8 cellular contexts compared by ENCODE assay signal in the genomic region with DNA sequence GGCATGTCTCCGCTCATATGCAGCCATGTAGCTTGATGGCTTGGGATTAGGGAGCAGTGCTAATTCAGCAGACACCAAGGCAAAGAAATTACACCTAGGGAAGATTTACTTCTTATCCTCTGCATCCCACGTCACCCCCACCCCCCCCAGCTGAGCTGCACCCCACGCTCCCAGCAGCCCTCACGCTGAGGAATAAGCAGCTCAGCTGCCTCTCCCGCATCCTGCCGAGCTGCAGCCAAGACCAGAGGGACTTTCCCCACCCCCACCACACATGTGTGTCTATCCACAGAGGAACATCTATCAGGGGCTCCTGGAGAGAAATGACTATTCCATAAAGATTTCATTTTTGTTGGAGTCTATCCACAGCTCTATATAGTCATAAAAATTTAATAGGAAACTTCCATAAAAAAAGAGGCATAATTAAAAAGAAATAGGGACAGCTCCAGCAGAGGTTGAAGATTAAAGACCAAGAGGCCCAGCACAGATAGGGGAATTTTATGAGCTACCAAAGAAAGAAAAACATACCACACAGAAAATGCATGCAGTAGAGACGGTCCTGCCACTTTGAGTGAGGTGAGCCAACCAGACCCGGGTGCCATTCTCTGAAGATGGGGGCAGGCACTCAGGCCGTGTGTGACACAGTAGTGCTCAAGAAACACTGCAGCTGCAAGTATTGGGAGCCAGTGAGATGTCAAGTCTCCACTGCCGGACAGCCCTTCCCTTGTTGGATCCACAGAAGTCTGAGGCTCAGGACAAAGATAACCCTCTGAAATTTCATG.
DNase-seq lines count a peak whose midpoint lies in the region; ATAC-seq and TF ChIP-seq lines count a peak whose summit lies in the region.
"Not testable (repeated sequence)": the region's sequence is repeated elsewhere in the genome, so short reads cannot be mapped to it uniquely, and the experiment has no call there.

No MANE protein-coding gene starts in this region.

- not testable (repeated sequence) for H3K36me3 ChIP-seq in naive thymus-derived CD4-positive, alpha-beta T cell (ENCODE audit: control insufficient read depth in 2 of 3, insufficient read depth in 3 of 3, low read length in 3 of 3); uterus

- not testable (repeated sequence) for H3K27ac Mint-ChIP-seq in activated B cell treated with CpG ODN at 0.5 μM for 24 hours; activated T-cell treated with anti-CD3 and anti-CD28 coated beads, Interleukin-2, amount 50 U/mL, for 24 hours
- H3K27ac Mint-ChIP-seq in naive thymus-derived CD4-positive, alpha-beta T cell: peak overlapping the region in 1 of 9 donors; percentile 13

- H3K36me3 Mint-ChIP-seq in activated B cell treated with CpG ODN at 0.5 μM for 24 hours (ENCODE audit: low read depth); activated T-cell treated with anti-CD3 and anti-CD28 coated beads, Interleukin-2, amount 50 U/mL, for 24 hours (ENCODE audit: low read depth): not testable (repeated sequence)
- peaks cover 0 to 11% (median 0%) of the 10 kb centered on the region in 5 donors for H3K36me3 Mint-ChIP-seq in naive thymus-derived CD4-positive, alpha-beta T cell

- not testable (repeated sequence) for H3K4me1 ChIP-seq in foreskin keratinocyte; naive thymus-derived CD4-positive, alpha-beta T cell (ENCODE audit: control insufficient read depth in 2 of 2, insufficient read depth in 2 of 2, low read length in 2 of 2); uterus

- not testable (repeated sequence) for H3K4me3 ChIP-seq in GM12865 (ENCODE audit: low read depth, low read length); astrocyte of the spinal cord (ENCODE audit: low read depth, low read length); naive thymus-derived CD4-positive, alpha-beta T cell (ENCODE audit: low read length); uterus

- not testable (repeated sequence) for H3K27me3 Mint-ChIP-seq in activated B cell treated with CpG ODN at 0.5 μM for 24 hours; activated T-cell treated with anti-CD3 and anti-CD28 coated beads, Interleukin-2, amount 50 U/mL, for 24 hours; naive thymus-derived CD4-positive, alpha-beta T cell

- H3K27me3 ChIP-seq in foreskin keratinocyte; naive thymus-derived CD4-positive, alpha-beta T cell (ENCODE audit: control insufficient read depth in 2 of 2, insufficient read depth in 2 of 2, low read length in 2 of 2); uterus: not testable (repeated sequence)

- TF ChIP-seq POLR2A in uterus (IDR thresholded peaks at IDR 0.05): not testable (repeated sequence)

- DNase-seq in GM12865 (ENCODE audit: low read depth) (peak; percentile 2), astrocyte of the spinal cord (ENCODE audit: low read depth, low spot score) (peak; percentile 33), uterus (peak; percentile 61 to 74)
- not testable (repeated sequence) for DNase-seq in activated B cell treated with CpG ODN at 0.5 μM for 24 hours, foreskin keratinocyte
- peak; percentile 5 for DNase-seq in activated T-cell treated with anti-CD3 and anti-CD28 coated beads, Interleukin-2, amount 50 U/mL, for 24 hours
- peak in 3 of 9 donors; percentile 13 to 63 (median 20) for DNase-seq in naive thymus-derived CD4-positive, alpha-beta T cell
- peak; percentile 26 to 68 for DNase-seq in stimulated activated CD4-positive, alpha-beta T cell treated with anti-CD3 and anti-CD28 coated beads, Interleukin-2, amount 100 ng/mL, for 48 hours

- intact Hi-C loops in activated B cell treated with CpG ODN at 0.5 μM for 24 hours (cut with micrococcal nuclease); naive thymus-derived CD4-positive, alpha-beta T cell (cut with micrococcal nuclease); uterus (cut with DNase I; ENCODE audit: low total_unique reads): not testable (repeated sequence)

- not testable (repeated sequence) for H3K9me3 Mint-ChIP-seq in activated B cell treated with CpG ODN at 0.5 μM for 24 hours; activated T-cell treated with anti-CD3 and anti-CD28 coated beads, Interleukin-2, amount 50 U/mL, for 24 hours; naive thymus-derived CD4-positive, alpha-beta T cell

- not testable (repeated sequence) for H3K4me3 Mint-ChIP-seq in activated B cell treated with CpG ODN at 0.5 μM for 24 hours; activated T-cell treated with anti-CD3 and anti-CD28 coated beads, Interleukin-2, amount 50 U/mL, for 24 hours
- peak overlapping the region in 2 of 10 donors; percentile 43 to 44 for H3K4me3 Mint-ChIP-seq in naive thymus-derived CD4-positive, alpha-beta T cell

- H3K4me1 Mint-ChIP-seq in activated B cell treated with CpG ODN at 0.5 μM for 24 hours; naive thymus-derived CD4-positive, alpha-beta T cell: not testable (repeated sequence)
- H3K4me1 Mint-ChIP-seq in activated T-cell treated with anti-CD3 and anti-CD28 coated beads, Interleukin-2, amount 50 U/mL, for 24 hours (ENCODE audit: low read depth): peaks cover 10% of the 10 kb centered on the region

- in situ Hi-C loops in astrocyte of the spinal cord (cut with HindIII; ENCODE audit: low sequenced_read_pairs): not testable (repeated sequence)

- POLR2A ChIA-PET in activated B cell treated with CpG ODN at 0.5 μM for 24 hours (lab: Charles Lee); naive thymus-derived CD4-positive, alpha-beta T cell (lab: Charles Lee): not testable (repeated sequence)

- ATAC-seq in activated B cell treated with CpG ODN at 0.5 μM for 24 hours (ENCODE audit: low read depth) (peak; percentile 62), foreskin keratinocyte (peak; percentile 45)
- peak; percentile 68 for ATAC-seq in naive thymus-derived CD4-positive, alpha-beta T cell

- H3K27ac ChIP-seq in foreskin keratinocyte; naive thymus-derived CD4-positive, alpha-beta T cell (ENCODE audit: low read depth, low read length); uterus: not testable (repeated sequence)

- H3K9me3 ChIP-seq in naive thymus-derived CD4-positive, alpha-beta T cell (ENCODE audit: control insufficient read depth in 2 of 3, low read length in 3 of 3); uterus: not testable (repeated sequence)

- not testable (repeated sequence) for TF ChIP-seq CTCF in GM12865 (IDR thresholded peaks at IDR 0.05; ENCODE audit: insufficient read depth, low read depth, low read length, missing control alignments); activated B cell treated with CpG ODN at 0.5 μM for 24 hours (IDR thresholded peaks at IDR 0.05); astrocyte of the spinal cord (IDR thresholded peaks at IDR 0.05; ENCODE audit: low read depth, low read length); foreskin keratinocyte (conservative IDR thresholded peaks at IDR 0.05); uterus (IDR thresholded peaks at IDR 0.05)

- CTCF ChIA-PET in activated B cell treated with CpG ODN at 0.5 μM for 24 hours (lab: Charles Lee); naive thymus-derived CD4-positive, alpha-beta T cell (lab: Charles Lee): not testable (repeated sequence)
